Comparison of ENCODE assay signal across 9 cellular contexts in the genomic region with DNA sequence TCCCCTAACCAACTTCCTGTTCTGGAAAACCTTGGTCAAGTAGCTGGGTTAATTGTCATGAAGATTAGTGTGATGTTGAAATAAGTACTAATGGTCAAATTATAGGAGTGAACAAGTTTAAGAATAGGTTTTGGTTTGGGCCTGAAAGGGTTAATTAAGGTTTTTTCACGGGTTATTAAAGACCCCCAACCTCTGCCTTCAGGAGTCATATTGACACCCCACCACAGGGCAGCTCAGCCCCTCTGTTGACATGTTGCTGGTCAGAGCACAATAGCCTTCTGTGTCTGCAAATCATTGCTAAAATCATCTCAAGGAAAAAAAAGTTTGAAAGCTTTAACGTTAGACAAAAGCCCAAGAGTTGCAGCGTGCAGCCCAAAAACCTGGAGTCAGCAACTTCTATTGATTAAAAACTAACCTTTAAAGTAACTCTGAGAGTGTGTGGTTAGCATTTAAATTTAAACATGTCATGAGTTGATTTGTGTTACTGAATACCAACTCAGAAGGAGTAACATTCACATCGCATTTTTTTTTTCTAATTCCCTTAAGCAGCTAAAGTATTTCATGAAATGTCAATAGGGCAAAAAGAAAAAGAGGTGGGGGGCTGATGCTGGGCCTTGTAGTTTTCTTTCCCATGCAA.
DNase-seq lines count a peak whose midpoint lies in the region; TF ChIP-seq lines count a peak whose summit lies in the region.
"Had no signal": no experiment of that assay in that cellular context is flagged by ENCODE, and none has a peak within 500 bp of the region (broad histone marks: within the 10 kb centered on the region; RNA-seq: fewer than 3 reads in every experiment).

No MANE protein-coding gene starts in this region.

- H2BK12ac ChIP-seq in H9 (ENCODE audit: insufficient read length, low read depth, low read length): no peak overlapping the region

- H2AK5ac ChIP-seq in H9 (ENCODE audit: insufficient read length, low read length): no peak overlapping the region

- no peak overlapping the region for H2BK15ac ChIP-seq in H9 (ENCODE audit: low read depth, low read length)

- no peak overlapping the region for H3T11ph ChIP-seq in H9 (ENCODE audit: low read length)

- H4K20me1 ChIP-seq in GM23248 (ENCODE audit: insufficient read depth) (no peaks in the 10 kb centered on the region), SU-DHL-6 (ENCODE audit: low read depth, low read length) (no peaks in the 10 kb centered on the region), H9 (ENCODE audit: control insufficient read depth, insufficient read depth, insufficient read length) (no peaks in the 10 kb centered on the region)

- no peaks in the 10 kb centered on the region for H3K27me3 ChIP-seq in GM23248 (replicated peaks; ENCODE audit: insufficient read depth)
- H3K27me3 ChIP-seq in SU-DHL-6 (ENCODE audit: low read length): no peaks in the 10 kb centered on the region
- H3K27me3 ChIP-seq in H9 (ENCODE audit: insufficient read depth, low read length): no peaks in the 10 kb centered on the region

- H3K9ac ChIP-seq in GM23248 (peak overlapping the region; percentile 36), SU-DHL-6 (ENCODE audit: low read length) (0 out of 2 replicates have a peak overlapping the region, but pooled peaks have one; percentile 7), H9 (ENCODE audit: extremely low read depth, insufficient read length, low read length) (no peak overlapping the region)

- DNase-seq in GM23248 (peak; percentile 22), fibroblast of the aortic adventitia (ENCODE audit: low read depth) (peak; percentile 47), retina (peak; percentile 28), NCI-H446 treated with DMSO at 0.1 percent for 48 hours (lab: John Stamatoyannopoulos, UW) (no peak), H9 (no peak), NCI-H128 (lab: John Stamatoyannopoulos, UW; ENCODE audit: unreplicated experiment) (no peak), middle frontal gyrus (ENCODE audit: extremely low spot score, low spot score) (no peak)

- H3K27ac Mint-ChIP-seq in H9: 0 out of 7 replicates have a peak overlapping the region, but pooled peaks of 1 of the 3 experiments have one; percentile 14

- H3K79me1 ChIP-seq in H9 (ENCODE audit: insufficient read depth, low read depth, low read length, poor library complexity, severe bottlenecking): no peaks in the 10 kb centered on the region

- no peak overlapping the region for H3K18ac ChIP-seq in H9 (ENCODE audit: insufficient read length, low read depth, low read length)

- no peak for TF ChIP-seq CTCF in SU-DHL-6 (IDR thresholded peaks at IDR 0.05; ENCODE audit: insufficient read depth, low read length, poor library complexity, severe bottlenecking)
- no peak for TF ChIP-seq CTCF in fibroblast of the aortic adventitia (IDR thresholded peaks at IDR 0.05; ENCODE audit: insufficient read depth, low read length)
- TF ChIP-seq CTCF in H9 (conservative IDR thresholded peaks at IDR 0.05): no peak

- no peak overlapping the region for H3K4ac ChIP-seq in H9 (ENCODE audit: low read depth, low read length)

- H3K14ac ChIP-seq in H9 (ENCODE audit: insufficient read depth, low read length): no peak overlapping the region

- H2AFZ ChIP-seq in GM23248 (no peak overlapping the region), SU-DHL-6 (ENCODE audit: low read depth, low read length, severe bottlenecking) (peak overlapping the region; percentile 44), H9 (ENCODE audit: low read length) (no peak overlapping the region)

- no peak overlapping the region for H4K8ac ChIP-seq in H9 (replicated peaks; ENCODE audit: insufficient read length, low read depth, low read length)

- H3F3A ChIP-seq in GM23248 (ENCODE audit: insufficient read depth) (0 out of 2 replicates have a peak, but pooled peaks cover 7% of the 10 kb centered on the region), SU-DHL-6 (ENCODE audit: insufficient read depth) (no peaks in the 10 kb centered on the region)

- no peaks in the 10 kb centered on the region; the same call in 1 of the 2 replicates for H3K27me3 Mint-ChIP-seq in H9 (ENCODE audit: low read depth)

- H3K9me2 ChIP-seq in GM23248 (ENCODE audit: insufficient read depth): no peaks in the 10 kb centered on the region
- H3K9me2 ChIP-seq in SU-DHL-6 (replicated peaks; ENCODE audit: insufficient read depth, low read length): no peaks in the 10 kb centered on the region

- no peaks in the 10 kb centered on the region for H3K79me2 ChIP-seq in GM23248 (ENCODE audit: insufficient read depth)
- H3K79me2 ChIP-seq in SU-DHL-6 (ENCODE audit: insufficient read depth, low read length): no peaks in the 10 kb centered on the region
- no peaks in the 10 kb centered on the region for H3K79me2 ChIP-seq in H9 (ENCODE audit: insufficient read depth, low read length)

- H3K36me3 ChIP-seq in GM23248 (ENCODE audit: low read depth): no peaks in the 10 kb centered on the region
- no peaks in the 10 kb centered on the region for H3K36me3 ChIP-seq in SU-DHL-6 (ENCODE audit: low read length)

- H3K9me3 ChIP-seq in GM23248 (ENCODE audit: low read depth): no peaks in the 10 kb centered on the region
- H3K9me3 ChIP-seq in SU-DHL-6 (ENCODE audit: insufficient read depth, low read length): no peaks in the 10 kb centered on the region
- H3K9me3 ChIP-seq in H9 (ENCODE audit: control insufficient read depth, low read depth, low read length): no peaks in the 10 kb centered on the region

- H4K5ac ChIP-seq in H9 (ENCODE audit: insufficient read length, low read depth, low read length): no peak overlapping the region

- H3K4me3 ChIP-seq in GM23248: no peak overlapping the region
- H3K4me3 ChIP-seq in SU-DHL-6 (ENCODE audit: insufficient read depth, low read length, poor library complexity, severe bottlenecking): no peak overlapping the region
- H3K4me3 ChIP-seq in fibroblast of the aortic adventitia (ENCODE audit: low read depth, low read length): no peak overlapping the region

- H4K91ac ChIP-seq in H9 (ENCODE audit: insufficient read length, low read depth, low read length): no peak overlapping the region

- H3K4me1 ChIP-seq in GM23248 (ENCODE audit: insufficient read depth) (peaks cover 14% of the 10 kb centered on the region), H9 (ENCODE audit: insufficient read depth, low read length) (no peaks in the 10 kb centered on the region)

- WGBS in GM23248 (ENCODE audit: low coverage in 1 of 2, low lambda C conversion rate in 2 of 2, missing lambda C conversion rate in 2 of 2), 2 experiments: 11 to 15% methylated on average over 4 of the region's 4 CpGs
- no CpG with 5 or more reads among the region's 4 CpGs for WGBS in H9 (ENCODE audit: extremely low coverage, insufficient read length, low lambda C conversion rate)

- no peak overlapping the region for H2BK5ac ChIP-seq in H9 (ENCODE audit: insufficient read length, low read length)

- in situ Hi-C loops in GM23248 (cut with MboI): loop anchor here (10.0 kb wide), 1 partner anchor 478 kb away; no protein-coding TSS in a partner anchor

- peaks cover 29 to 30% of the 10 kb centered on the region in 2 experiments for H3K4me1 Mint-ChIP-seq in H9

- H3K27ac ChIP-seq in GM23248 (peak overlapping the region; percentile 46), SU-DHL-6 (ENCODE audit: low read depth, low read length) (no peak overlapping the region), H9 (ENCODE audit: insufficient read length, low read depth, low read length) (no peak overlapping the region)

- no peaks in the 10 kb centered on the region; a peak in 1 of 5 replicates for H3K9me3 Mint-ChIP-seq in H9
- H3K9me3 Mint-ChIP-seq: naive B cell had no signal

- no peaks in the 10 kb centered on the region for H3K23me2 ChIP-seq in H9 (ENCODE audit: insufficient read length, low read depth, low read length, poor library complexity, severe bottlenecking)

- no peak overlapping the region for H3K23ac ChIP-seq in H9 (ENCODE audit: insufficient read length, low read depth, low read length)

- no peak overlapping the region for H3K56ac ChIP-seq in H9 (ENCODE audit: insufficient read length, low read depth, low read length)

- H3K4me2 ChIP-seq in GM23248 (ENCODE audit: unreplicated experiment) (peak overlapping the region; percentile 43), SU-DHL-6 (ENCODE audit: low read depth, low read length, poor library complexity, severe bottlenecking) (peak overlapping the region; percentile 34), H9 (ENCODE audit: insufficient read depth, insufficient read length, low read length) (no peak overlapping the region)

- H2BK20ac ChIP-seq in H9 (ENCODE audit: low read depth, low read length, poor library complexity, severe bottlenecking): no peak overlapping the region

- no peaks in the 10 kb centered on the region for H3K36me3 Mint-ChIP-seq in H9 (ENCODE audit: insufficient read depth in 1 of 3, low read depth in 3 of 3)
- H3K36me3 Mint-ChIP-seq: naive B cell had no signal

- no peak overlapping the region for H3K4me3 Mint-ChIP-seq in H9
- H3K4me3 Mint-ChIP-seq: naive B cell had no signal

- H2BK120ac ChIP-seq in H9 (ENCODE audit: low read depth, low read length, poor library complexity, severe bottlenecking): no peak overlapping the region

Comparison
In these comparisons a context has a peak if more than half of its experiments do, and no peak if none do; other contexts are left out.
1. DNase-seq: peak in GM23248 (single experiment), fibroblast of the aortic adventitia (single experiment) and retina (single experiment); none in NCI-H446 treated with DMSO at 0.1 percent for 48 hours (single experiment), H9 (single experiment), NCI-H128 (single experiment) and middle frontal gyrus (single experiment).